In genomic region chr19:4373601-4374441, GRCh38 we compare ENCODE assay signal across 7 cellular contexts. TPM values are rescaled to one million over a fixed set of nuclear protein-coding genes. Genes with fewer than 3 reads are reported as not detected.
DNase-seq lines count a peak whose midpoint lies in the region; ATAC-seq and TF ChIP-seq lines count a peak whose summit lies in the region.

No MANE protein-coding gene starts in this region.

- no peak for TF ChIP-seq CTCF in liver (IDR thresholded peaks at IDR 0.05; ENCODE audit: low read depth, low read length, missing input control)
- no peak for TF ChIP-seq CTCF in MM.1S (IDR thresholded peaks at IDR 0.05; ENCODE audit: low read length)

- H3K9me3 ChIP-seq in liver (ENCODE audit: control insufficient read depth in 4 of 4, low read length in 3 of 4) (no peaks in the 10 kb centered on the region), MM.1S (replicated peaks; ENCODE audit: insufficient read depth, low read length) (no peaks in the 10 kb centered on the region)

- peak overlapping the region; percentile 79 to 88 for H3K27ac ChIP-seq in liver (ENCODE audit: low read depth in 1 of 2, low read length in 2 of 2)
- H3K27ac ChIP-seq in MM.1S (ENCODE audit: low read length): no peak overlapping the region

- H3K4me1 ChIP-seq in liver (ENCODE audit: control insufficient read depth in 4 of 4, insufficient read depth in 4 of 4, low read length in 3 of 4) (peaks cover 22 to 90% (median 58%) of the 10 kb centered on the region in 4 donors), MM.1S (ENCODE audit: low read length) (peaks cover 25% of the 10 kb centered on the region)

- peaks cover 0 to 2% (median 0%) of the 10 kb centered on the region in 4 donors for H3K36me3 ChIP-seq in liver (ENCODE audit: control insufficient read depth in 4 of 4, insufficient read depth in 3 of 4, low read depth in 1 of 4, low read length in 3 of 4)
- no peaks in the 10 kb centered on the region for H3K36me3 ChIP-seq in MM.1S (replicated peaks; ENCODE audit: insufficient read depth, low read length)

- no peak overlapping the region for H2AFZ ChIP-seq in MM.1S (ENCODE audit: low read length)

- DNase-seq in M059J (ENCODE audit: low read depth) (peak; percentile 58), astrocyte of the hippocampus (ENCODE audit: low read depth, low spot score) (peak; percentile 53), superior temporal gyrus (ENCODE audit: extremely low spot score) (peak; percentile 76), T1000 (lab: John Stamatoyannopoulos, UW) (no peak), MM.1S (no peak)

- H3K9ac ChIP-seq in liver (ENCODE audit: low read depth in 1 of 2, low read length in 2 of 2) (peak overlapping the region in 1 of 2 donors; percentile 14), MM.1S (ENCODE audit: low read length) (no peak overlapping the region)

- H3K27me3 ChIP-seq in liver (ENCODE audit: control insufficient read depth in 4 of 4, insufficient read depth in 4 of 4, low read length in 3 of 4) (no peaks in the 10 kb centered on the region), MM.1S (replicated peaks; ENCODE audit: insufficient read depth, low read length) (no peaks in the 10 kb centered on the region)

- TF ChIP-seq RAD21 in liver (IDR thresholded peaks at IDR 0.05): no peak

- H3F3A ChIP-seq in MM.1S (ENCODE audit: insufficient read depth, low read length): peaks cover 19% of the 10 kb centered on the region

- H3K4me3 ChIP-seq in liver (ENCODE audit: low read depth in 1 of 3, low read length in 3 of 3): no peak overlapping the region
- H3K4me3 ChIP-seq in MM.1S (ENCODE audit: low read length): no peak overlapping the region

- no peak for ATAC-seq in GM18517 (IDR thresholded peaks at IDR 0.05; ENCODE audit: unreplicated experiment)

- WGBS in liver: 65% methylated on average over 24 of the region's 24 CpGs

- peaks cover 88% of the 10 kb centered on the region for H3K79me2 ChIP-seq in MM.1S (ENCODE audit: low read length)

- no peak overlapping the region for H3K4me2 ChIP-seq in MM.1S (ENCODE audit: low read depth, low read length)

- peaks cover 12% of the 10 kb centered on the region for H4K20me1 ChIP-seq in MM.1S (ENCODE audit: insufficient read depth, low read length)

- no peaks in the 10 kb centered on the region for H3K9me2 ChIP-seq in MM.1S (replicated peaks; ENCODE audit: insufficient read depth, low read length)

TF ChIP-seq in liver, 16 proteins besides CTCF, POLR2A, EP300 and RAD21:
- TF ChIP-seq HNF4G (IDR thresholded peaks at IDR 0.05) (no peak), HNF4A (conservative IDR thresholded peaks at IDR 0.05) (no peak), JUND (IDR thresholded peaks at IDR 0.05) (no peak), ATF3 (IDR thresholded peaks at IDR 0.05) (no peak), FOXA2 (IDR thresholded peaks at IDR 0.05) (no peak), TAF1 (conservative IDR thresholded peaks at IDR 0.05) (no peak), YY1 (IDR thresholded peaks at IDR 0.05) (no peak), FOXA1 (IDR thresholded peaks at IDR 0.05) (no peak), NR2F2 (IDR thresholded peaks at IDR 0.05) (no peak), REST (IDR thresholded peaks at IDR 0.05) (no peak), SP1 (IDR thresholded peaks at IDR 0.05) (no peak), EGR1 (IDR thresholded peaks at IDR 0.05; ENCODE audit: low read depth in 2 of 2) (no peak), GABPA (IDR thresholded peaks at IDR 0.05 in 1 of 2, conservative IDR thresholded peaks at IDR 0.05 in 1 of 2) (no peak), RXRA (IDR thresholded peaks at IDR 0.05) (no peak)
- TF ChIP-seq, protein P1, sequence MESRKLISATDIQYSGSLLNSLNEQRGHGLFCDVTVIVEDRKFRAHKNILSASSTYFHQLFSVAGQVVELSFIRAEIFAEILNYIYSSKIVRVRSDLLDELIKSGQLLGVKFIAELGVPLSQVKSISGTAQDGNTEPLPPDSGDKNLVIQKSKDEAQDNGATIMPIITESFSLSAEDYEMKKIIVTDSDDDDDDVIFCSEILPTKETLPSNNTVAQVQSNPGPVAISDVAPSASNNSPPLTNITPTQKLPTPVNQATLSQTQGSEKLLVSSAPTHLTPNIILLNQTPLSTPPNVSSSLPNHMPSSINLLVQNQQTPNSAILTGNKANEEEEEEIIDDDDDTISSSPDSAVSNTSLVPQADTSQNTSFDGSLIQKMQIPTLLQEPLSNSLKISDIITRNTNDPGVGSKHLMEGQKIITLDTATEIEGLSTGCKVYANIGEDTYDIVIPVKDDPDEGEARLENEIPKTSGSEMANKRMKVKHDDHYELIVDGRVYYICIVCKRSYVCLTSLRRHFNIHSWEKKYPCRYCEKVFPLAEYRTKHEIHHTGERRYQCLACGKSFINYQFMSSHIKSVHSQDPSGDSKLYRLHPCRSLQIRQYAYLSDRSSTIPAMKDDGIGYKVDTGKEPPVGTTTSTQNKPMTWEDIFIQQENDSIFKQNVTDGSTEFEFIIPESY (IDR thresholded peaks at IDR 0.05): no peak
- TF ChIP-seq, protein P2, sequence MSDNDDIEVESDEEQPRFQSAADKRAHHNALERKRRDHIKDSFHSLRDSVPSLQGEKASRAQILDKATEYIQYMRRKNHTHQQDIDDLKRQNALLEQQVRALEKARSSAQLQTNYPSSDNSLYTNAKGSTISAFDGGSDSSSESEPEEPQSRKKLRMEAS (IDR thresholded peaks at IDR 0.05): no peak

RNA-seq across cellular contexts. Expression of gene SH3GL1, which starts 26.5 kb away (rescaled TPM):
- total RNA-seq in M059J (2014; rRNA removed; shearing (Covaris generic)): 60.5 and 99.7 TPM in 2 replicates
- 10 to 100 TPM; 16.7 to 19.7 TPM for total RNA-seq in liver
- 10 to 100 TPM; 16.5 to 27.8 TPM for polyA plus RNA-seq in liver

RNA-seq across cellular contexts. Expression of gene CHAF1A, which starts 28.6 kb away (rescaled TPM):
- total RNA-seq in M059J (2014; rRNA removed; shearing (Covaris generic)): 22.8 and 38.1 TPM in 2 replicates
- 10 to 100 TPM in 1 of 2 donors, 1 to 10 TPM in 1; 2.9 to 20.8 TPM for total RNA-seq in liver
- polyA plus RNA-seq in liver: 1 to 10 TPM; 1.0 to 2.1 TPM

RNA-seq across cellular contexts. Expression of gene MPND, which starts 30.5 kb away (rescaled TPM):
- 6.3 and 9.9 TPM in 2 replicates for total RNA-seq in M059J (2014; rRNA removed; shearing (Covaris generic))
- total RNA-seq in liver: 1 to 10 TPM; 4.7 to 9.9 TPM
- polyA plus RNA-seq in liver: 1 to 10 TPM; 9.0 to 9.4 TPM

RNA-seq across cellular contexts. Expression of gene STAP2, which starts 35.2 kb away (rescaled TPM):
- total RNA-seq in M059J (2014; rRNA removed; shearing (Covaris generic)): 7.9 and 13.7 TPM in 2 replicates
- 10 to 100 TPM in 1 of 2 donors, 1 to 10 TPM in 1; 8.6 to 26.4 TPM for total RNA-seq in liver
- 10 to 100 TPM; 23.6 to 24.5 TPM for polyA plus RNA-seq in liver

Comparison
In these comparisons a context has a peak if more than half of its experiments do, and no peak if none do; other contexts are left out.
1. DNase-seq: peak in M059J (single experiment), astrocyte of the hippocampus (single experiment) and superior temporal gyrus (single experiment); none in T1000 (single experiment) and MM.1S (single experiment).